11 cellular contexts compared by ENCODE assay signal in the genomic region with DNA sequence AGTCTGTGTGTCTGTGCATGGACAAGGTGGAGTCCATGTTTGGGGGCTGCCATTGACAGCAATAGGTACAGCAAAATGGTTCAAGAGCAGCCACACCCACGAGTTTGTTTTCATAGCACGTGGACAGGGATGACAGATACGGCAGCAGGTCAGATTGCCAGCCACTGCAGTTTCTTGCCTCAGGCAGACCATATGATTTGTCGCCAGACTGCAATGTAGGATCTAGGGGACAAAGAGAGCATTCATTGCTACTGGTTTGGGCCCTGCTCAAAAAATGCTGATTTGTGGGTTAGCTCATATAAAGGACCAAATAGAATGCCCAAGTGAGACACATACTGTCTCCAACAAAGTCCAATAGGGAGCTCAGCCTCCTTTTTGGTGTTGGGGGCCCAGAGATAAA.
"Had no signal": no experiment of that assay in that cellular context is flagged by ENCODE, and none has a peak within 500 bp of the region (broad histone marks: within the 10 kb centered on the region; RNA-seq: fewer than 3 reads in every experiment).

No MANE protein-coding gene starts in this region.

- H3K9me3 ChIP-seq: colonic mucosa, psoas muscle had no signal

- H3K9me3 Mint-ChIP-seq: activated T-cell treated with anti-CD3 and anti-CD28 coated beads, Interleukin-2, amount 50 U/mL, for 24 hours; nephron; T-cell had no signal

- ATAC-seq: activated naive CD4-positive, alpha-beta T cell treated with anti-CD3 and anti-CD28 coated beads, Interleukin-2, amount 50 U/mL, for 72 hours; psoas muscle; T-cell had no signal

- H3K27me3 ChIP-seq: colonic mucosa had no signal

- H3K4me1 Mint-ChIP-seq: nephron, T-cell had no signal

- H3K4me3 Mint-ChIP-seq: activated T-cell treated with anti-CD3 and anti-CD28 coated beads, Interleukin-2, amount 50 U/mL, for 24 hours; nephron; T-cell had no signal

- H3K36me3 Mint-ChIP-seq: activated naive CD4-positive, alpha-beta T cell treated with anti-CD3 and anti-CD28 coated beads, Interleukin-2, amount 50 U/mL, for 72 hours; T-cell had no signal

- H3K4me1 ChIP-seq: colonic mucosa, psoas muscle had no signal

- H3K27ac Mint-ChIP-seq: activated naive CD4-positive, alpha-beta T cell treated with anti-CD3 and anti-CD28 coated beads, Interleukin-2, amount 50 U/mL, for 72 hours; activated T-cell treated with anti-CD3 and anti-CD28 coated beads, Interleukin-2, amount 50 U/mL, for 24 hours; nephron; T-cell had no signal

- H3K27ac ChIP-seq: colonic mucosa, psoas muscle had no signal

- DNase-seq: activated CD4-positive, alpha-beta T cell treated with anti-CD3 and anti-CD28 coated beads, Interleukin-2, amount 50 U/mL, for 48 hours; activated effector memory CD4-positive, alpha-beta T cell treated with Interleukin-2 at 50 U/mL for 16 hours; activated T-cell treated with anti-CD3 and anti-CD28 coated beads, Interleukin-2, amount 50 U/mL, for 24 hours; colonic mucosa; foreskin fibroblast; occipital lobe; psoas muscle; stimulated activated CD4-positive, alpha-beta T cell treated with anti-CD3 and anti-CD28 coated beads, Interleukin-2, amount 100 ng/mL, for 24 hours; T-cell had no signal

- H3K36me3 ChIP-seq: colonic mucosa had no signal

- H3K4me3 ChIP-seq: colonic mucosa, psoas muscle had no signal
